Comparison of ENCODE assay signal across 27 cellular contexts in genomic region chrX:139903229-139903628, GRCh38. TPM values are rescaled to one million over a fixed set of nuclear protein-coding genes. Genes with fewer than 3 reads are reported as not detected.
A peak's percentile ranks its signal among the peaks of the same experiment; 100 is the strongest.
DNase-seq lines count a peak whose midpoint lies in the region; ATAC-seq, FAIRE-seq and TF ChIP-seq lines count a peak whose summit lies in the region.
"Had no signal": no experiment of that assay in that cellular context is flagged by ENCODE, and none has a peak within 500 bp of the region (broad histone marks: within the 10 kb centered on the region; RNA-seq: fewer than 3 reads in every experiment).

No MANE protein-coding gene starts in this region.

- no peaks in the 10 kb centered on the region for H3K4me1 ChIP-seq in small intestine (ENCODE audit: control insufficient read depth in 2 of 2, insufficient read depth in 1 of 2, low read depth in 1 of 2, low read length in 1 of 2)
- H3K4me1 ChIP-seq: BE2C, BLaER1 had no signal

- H3K27ac Mint-ChIP-seq in WTC11, result no peak overlapping the region
- H3K27ac Mint-ChIP-seq: CD14-positive monocyte; CD4-positive, alpha-beta memory T cell; CD4-positive, CD25-positive, alpha-beta regulatory T cell; CD8-positive, alpha-beta memory T cell had no signal

- H3K27me3 ChIP-seq in small intestine (ENCODE audit: control insufficient read depth in 2 of 2, insufficient read depth in 2 of 2, low read length in 2 of 2), result no peaks in the 10 kb centered on the region
- H3K27me3 ChIP-seq: BE2C had no signal

- CTCF ChIA-PET in WTC11 (lab: Charles Lee), result no interaction called here

- no peaks in the 10 kb centered on the region for H3K9me3 ChIP-seq in small intestine (ENCODE audit: control insufficient read depth, low read depth)
- H3K9me3 ChIP-seq: BE2C, BLaER1 had no signal

- H3K9me3 Mint-ChIP-seq in WTC11, result no peaks in the 10 kb centered on the region
- H3K9me3 Mint-ChIP-seq: CD14-positive monocyte; CD4-positive, alpha-beta memory T cell; CD4-positive, CD25-positive, alpha-beta regulatory T cell; CD8-positive, alpha-beta memory T cell had no signal

- WGBS in small intestine, 3 donors, result 62 to 89% (median 67%) methylated on average over 3 of the region's 3 CpGs

- no peak for FAIRE-seq in small intestine (lab: Jason Lieb, UNC)
- FAIRE-seq: A204.1, D721Med, GM12878, GM12892, GM18507 had no signal

- H3K4me3 Mint-ChIP-seq in WTC11, result no peak overlapping the region
- H3K4me3 Mint-ChIP-seq: CD14-positive monocyte; CD4-positive, alpha-beta memory T cell; CD4-positive, CD25-positive, alpha-beta regulatory T cell; CD8-positive, alpha-beta memory T cell had no signal

- H3K4me3 ChIP-seq in small intestine (ENCODE audit: low read depth in 1 of 2, low read length in 2 of 2), result no peak overlapping the region
- H3K4me3 ChIP-seq: BLaER1, GM12878 had no signal

- peaks cover 21% of the 10 kb centered on the region for H3K4me1 Mint-ChIP-seq in WTC11

- H3K36me3 ChIP-seq in small intestine (ENCODE audit: control insufficient read depth in 2 of 2, insufficient read depth in 2 of 2, low read length in 2 of 2), result no peaks in the 10 kb centered on the region
- H3K36me3 ChIP-seq: BE2C, BLaER1 had no signal

- H3K27me3 Mint-ChIP-seq in WTC11 (ENCODE audit: low read depth), result no peaks in the 10 kb centered on the region
- H3K27me3 Mint-ChIP-seq: CD4-positive, alpha-beta memory T cell; CD4-positive, CD25-positive, alpha-beta regulatory T cell; CD8-positive, alpha-beta memory T cell had no signal

- TF ChIP-seq CTCF in WTC11 (IDR thresholded peaks at IDR 0.05), result no peak

- ATAC-seq in WTC11, result 0 out of 2 replicates have a peak, but pooled peaks have one; percentile 18
- peak; percentile 75 for ATAC-seq in left colon
- ATAC-seq in GM19467 (IDR thresholded peaks at IDR 0.05; ENCODE audit: unreplicated experiment), result no peak
- no peak for ATAC-seq in HG03095 (IDR thresholded peaks at IDR 0.05; ENCODE audit: unreplicated experiment)

- H3K36me3 Mint-ChIP-seq in WTC11, result no peaks in the 10 kb centered on the region
- H3K36me3 Mint-ChIP-seq: CD14-positive monocyte; CD4-positive, CD25-positive, alpha-beta regulatory T cell had no signal

- DNase-seq in ELF-1 (ENCODE audit: low read depth, low spot score), result peak; percentile 75
- DNase-seq in WTC11 (ENCODE audit: low spot score), result no peak
- DNase-seq in left colon, result no peak
- peak; percentile 4 for DNase-seq in small intestine
- no peak for DNase-seq in stimulated activated CD4-positive, alpha-beta T cell treated with anti-CD3 and anti-CD28 coated beads, Interleukin-4, amount 100 ng/mL, for 4 hours
- DNase-seq in stimulated activated naive CD4-positive, alpha-beta T cell treated with Interleukin-2 at 50 U/mL for 16 hours (lab: John Stamatoyannopoulos, UW), result no peak
- DNase-seq: 8988T; ACHN; BE2C; C1 segment of cervical spinal cord; Calu3; CD4-positive, alpha-beta memory T cell; CD4-positive, CD25-positive, alpha-beta regulatory T cell; CD8-positive, alpha-beta memory T cell; COR-L47; DMS79 treated with DMSO at 0.1 percent for 48 hours; GDM1 had no signal

- intact Hi-C loops in left colon (cut with DNase I, micrococcal nuclease), result no loop called here

- POLR2A ChIA-PET in WTC11 (lab: Charles Lee), result no interaction called here

- no peak overlapping the region for H3K27ac ChIP-seq in small intestine (ENCODE audit: low read depth in 1 of 2, low read length in 1 of 2)
- H3K27ac ChIP-seq: BLaER1 had no signal

TF ChIP-seq in WTC11, 78 proteins besides CTCF, POLR2A, EP300 and RAD21:
- TF ChIP-seq ZNF396 (CRISPR knock-in tag; IDR thresholded peaks at IDR 0.05; ENCODE audit: borderline replicate concordance) (no peak), FOXJ3 (CRISPR knock-in tag; IDR thresholded peaks at IDR 0.05; ENCODE audit: borderline replicate concordance) (no peak)

RNA-seq across cellular contexts. Expression of gene ATP11C, which starts 29.6 kb away (rescaled TPM):
- total RNA-seq in WTC11 (2021) (33.6 to 41.0 TPM (median 38.6 TPM) in 3 replicates), left colon (10 to 100 TPM; 12.8 to 13.3 TPM)
- polyA plus RNA-seq in small intestine, result 1 to 10 TPM; 3.8 to 7.2 (median 5.9) TPM
- total RNA-seq: G401 had no signal

Comparison
In these comparisons a context has a peak if more than half of its experiments do, and no peak if none do; other contexts are left out.
1. DNase-seq: peak in ELF-1 (single experiment) and small intestine (single experiment); none in WTC11 (single experiment), left colon (0 of 2), stimulated activated CD4-positive, alpha-beta T cell treated with anti-CD3 and anti-CD28 coated beads, Interleukin-4, amount 100 ng/mL, for 4 hours (0 of 2) and stimulated activated naive CD4-positive, alpha-beta T cell treated with Interleukin-2 at 50 U/mL for 16 hours (single experiment).
2. ATAC-seq: peak in WTC11 (single experiment) and left colon (single experiment); none in GM19467 (single experiment) and HG03095 (single experiment).